Comparison of ENCODE assay signal across 29 cellular contexts in the genomic region with DNA sequence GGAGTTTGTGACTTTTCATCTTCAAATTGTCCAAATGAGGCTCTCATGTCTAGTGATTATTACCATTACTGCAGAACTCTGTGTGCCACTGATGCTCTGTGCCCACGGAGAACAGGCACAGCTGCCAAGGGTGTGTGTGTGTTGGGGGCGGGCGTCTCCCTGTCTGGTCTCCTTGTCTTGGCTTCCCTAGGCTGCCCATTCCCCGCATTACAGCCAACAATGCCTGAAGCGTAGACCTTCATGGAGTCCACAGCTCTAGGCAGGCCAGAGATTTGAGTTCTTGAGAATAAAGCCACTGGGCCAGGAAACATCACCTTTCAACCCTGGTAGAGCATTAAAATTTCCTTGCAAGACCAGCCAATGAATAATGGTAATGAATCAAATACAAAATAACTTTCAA. TPM values are rescaled to one million over a fixed set of nuclear protein-coding genes. Genes with fewer than 3 reads are reported as not detected.
"Had no signal": no experiment of that assay in that cellular context is flagged by ENCODE, and none has a peak within 500 bp of the region (broad histone marks: within the 10 kb centered on the region; RNA-seq: fewer than 3 reads in every experiment).

No MANE protein-coding gene starts in this region.

- H3K4me3 ChIP-seq: adrenal gland, breast epithelium, SJSA1 had no signal

- ATAC-seq: activated T-helper 17 cell treated with anti-CD3 and anti-CD28 coated beads, Interleukin-2, amount 50 U/mL, for 72 hours; Panc1; T-helper 17 cell had no signal

- H3K27me3 Mint-ChIP-seq: activated B cell treated with CpG ODN at 0.5 μM for 24 hours; activated CD4-positive, alpha-beta memory T cell treated with anti-CD3 and anti-CD28 coated beads, Interleukin-2, amount 10 ng/mL, durations not matched to agents 7 days and 5 days; activated naive CD8-positive, alpha-beta T cell treated with anti-CD3 and anti-CD28 coated beads, Interleukin-2, amount 10 ng/mL, durations not matched to agents 7 days and 5 days; activated T-helper 17 cell treated with anti-CD3 and anti-CD28 coated beads, Interleukin-2, amount 50 U/mL, for 72 hours; T-helper 17 cell had no signal

- H3K4me1 Mint-ChIP-seq: activated B cell treated with CpG ODN at 0.5 μM for 24 hours; activated CD4-positive, alpha-beta memory T cell treated with anti-CD3 and anti-CD28 coated beads, Interleukin-2, amount 10 ng/mL, durations not matched to agents 7 days and 5 days; activated naive CD8-positive, alpha-beta T cell treated with anti-CD3 and anti-CD28 coated beads, Interleukin-2, amount 10 ng/mL, durations not matched to agents 7 days and 5 days; activated T-helper 17 cell treated with anti-CD3 and anti-CD28 coated beads, Interleukin-2, amount 50 U/mL, for 72 hours; T-helper 17 cell had no signal

- H3K4me3 Mint-ChIP-seq: activated B cell treated with CpG ODN at 0.5 μM for 24 hours; activated CD4-positive, alpha-beta memory T cell treated with anti-CD3 and anti-CD28 coated beads, Interleukin-2, amount 10 ng/mL, durations not matched to agents 7 days and 5 days; activated naive CD8-positive, alpha-beta T cell treated with anti-CD3 and anti-CD28 coated beads, Interleukin-2, amount 10 ng/mL, durations not matched to agents 7 days and 5 days; activated T-helper 17 cell treated with anti-CD3 and anti-CD28 coated beads, Interleukin-2, amount 50 U/mL, for 72 hours; T-helper 17 cell had no signal

- H3K36me3 ChIP-seq: breast epithelium had no signal

- H3K27ac ChIP-seq: adrenal gland, KMS-11, SJSA1 had no signal

- H3K9me3 ChIP-seq: adrenal gland, breast epithelium, SJSA1 had no signal

- H3K27ac Mint-ChIP-seq: activated B cell treated with CpG ODN at 0.5 μM for 24 hours; activated CD4-positive, alpha-beta memory T cell treated with anti-CD3 and anti-CD28 coated beads, Interleukin-2, amount 10 ng/mL, durations not matched to agents 7 days and 5 days; activated naive CD8-positive, alpha-beta T cell treated with anti-CD3 and anti-CD28 coated beads, Interleukin-2, amount 10 ng/mL, durations not matched to agents 7 days and 5 days; activated T-helper 17 cell treated with anti-CD3 and anti-CD28 coated beads, Interleukin-2, amount 50 U/mL, for 72 hours; T-helper 17 cell had no signal

- H3K9ac ChIP-seq: KMS-11 had no signal

- H3K27me3 ChIP-seq: adrenal gland, breast epithelium, SJSA1 had no signal

- DNase-seq: activated B cell treated with CpG ODN at 0.5 μM for 24 hours; activated CD4-positive, alpha-beta memory T cell treated with anti-CD3 and anti-CD28 coated beads, Interleukin-2, amount 10 ng/mL, durations not matched to agents 7 days and 5 days; activated CD4-positive, alpha-beta T cell treated with anti-CD3 and anti-CD28 coated beads, Interleukin-2, amount 50 U/mL, for 1 hour; activated naive CD4-positive, alpha-beta T cell treated with anti-CD3 and anti-CD28 coated beads, Interleukin-2, amount 50 U/mL, for 16 hours; activated naive CD8-positive, alpha-beta T cell treated with anti-CD3 and anti-CD28 coated beads, Interleukin-2, amount 10 ng/mL, durations not matched to agents 7 days and 5 days; activated T-cell treated with anti-CD3 and anti-CD28 coated beads for 4 hours; activated T-cell treated with anti-CD3 and anti-CD28 coated beads, Interleukin-2, amount 50 U/mL, for 48 hours; adrenal gland; anterior cingulate cortex; NCI-H1092 treated with DMSO at 0.1 percent for 48 hours; NCI-H1417 treated with DMSO at 0.1 percent for 48 hours; NCI-H1694; NCI-H2029; NCI-H510A treated with DMSO at 0.1 percent for 48 hours; NCI-H69; NK-92 treated with Interleukin-12 subunit alpha and Interleukin-12 subunit beta, amount 100 ng/mL, for 24 hours; OCI-M1; RPMI8226; SHP77; T-helper 17 cell; T-helper 9 cell had no signal

- H3K9me3 Mint-ChIP-seq: activated B cell treated with CpG ODN at 0.5 μM for 24 hours; activated CD4-positive, alpha-beta memory T cell treated with anti-CD3 and anti-CD28 coated beads, Interleukin-2, amount 10 ng/mL, durations not matched to agents 7 days and 5 days; activated naive CD8-positive, alpha-beta T cell treated with anti-CD3 and anti-CD28 coated beads, Interleukin-2, amount 10 ng/mL, durations not matched to agents 7 days and 5 days; activated T-helper 17 cell treated with anti-CD3 and anti-CD28 coated beads, Interleukin-2, amount 50 U/mL, for 72 hours had no signal

- H3K4me1 ChIP-seq: adrenal gland, breast epithelium, SJSA1 had no signal

RNA-seq across cellular contexts. Expression of a gene that starts 59.0 kb away (rescaled TPM):
- total RNA-seq: activated B cell treated with CpG ODN at 0.5 μM for 24 hours; activated CD4-positive, alpha-beta memory T cell treated with anti-CD3 and anti-CD28 coated beads, Interleukin-2, amount 10 ng/mL, durations not matched to agents 7 days and 5 days; activated CD8-positive, alpha-beta memory T cell treated with anti-CD3 and anti-CD28 coated beads for 36 hours; activated naive CD8-positive, alpha-beta T cell treated with anti-CD3 and anti-CD28 coated beads, Interleukin-2, amount 10 ng/mL, durations not matched to agents 7 days and 5 days; activated T-helper 17 cell treated with anti-CD3 and anti-CD28 coated beads, Interleukin-2, amount 50 U/mL, for 72 hours; adrenal gland; breast epithelium; chondrocyte; MCF 10A; SJSA1; T-helper 17 cell had no signal
- polyA plus RNA-seq: adrenal gland had no signal
